ENCODE assay signal across 8 cellular contexts in the genomic region with DNA sequence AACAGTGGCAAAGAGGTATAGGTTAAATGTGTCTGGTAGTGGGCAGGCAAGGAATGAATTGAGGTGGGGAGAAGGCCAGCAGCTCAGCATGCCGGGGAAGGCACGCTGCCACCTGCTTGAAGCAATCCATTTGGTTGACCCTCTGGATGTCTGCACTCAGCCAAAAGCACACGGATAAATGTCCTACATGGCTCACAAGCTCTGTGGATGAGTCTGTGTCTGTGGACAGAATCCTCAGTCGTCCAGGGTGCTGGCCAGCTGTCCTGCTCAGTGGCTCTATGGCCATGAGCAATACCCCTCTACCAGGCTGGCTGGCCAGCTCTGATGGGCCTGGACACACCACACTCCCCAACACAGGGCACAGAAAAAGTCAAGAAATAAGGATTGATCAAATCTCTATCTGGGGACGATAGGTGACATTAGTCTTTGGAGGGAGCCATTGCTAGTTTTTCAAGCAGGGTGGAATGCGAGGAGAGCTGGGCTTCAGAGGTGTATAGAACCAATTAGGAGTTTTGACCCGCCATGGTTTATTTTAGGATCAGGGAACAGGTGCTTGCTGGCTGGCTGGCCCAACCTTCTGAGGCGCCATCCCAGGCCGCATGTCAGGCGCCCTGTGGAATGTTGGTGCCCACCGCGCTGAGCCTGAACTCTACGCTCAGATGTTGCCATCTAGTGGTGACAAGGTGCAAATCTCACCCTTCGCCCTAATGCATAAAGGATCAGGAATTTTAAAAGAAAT.
DNase-seq lines count a peak whose midpoint lies in the region; ATAC-seq and TF ChIP-seq lines count a peak whose summit lies in the region.

No MANE protein-coding gene starts in this region.

- H3K4me3 ChIP-seq in adrenal gland (no peak overlapping the region), retinal pigment epithelial cell (ENCODE audit: low read length) (no peak overlapping the region)

- TF ChIP-seq CTCF in adrenal gland (IDR thresholded peaks at IDR 0.05) (peak; percentile 66 to 90 (median 86)), retinal pigment epithelial cell (conservative IDR thresholded peaks at IDR 0.05; ENCODE audit: low read depth, low read length) (peak; percentile 80)

- no peaks in the 10 kb centered on the region for H3K4me1 ChIP-seq in adrenal gland (replicated peaks in 1 of 2)

- no peaks in the 10 kb centered on the region for H3K36me3 ChIP-seq in adrenal gland (replicated peaks in 1 of 2)

- no peak overlapping the region for H3K27ac ChIP-seq in adrenal gland

- ATAC-seq in HG02678 (IDR thresholded peaks at IDR 0.05; ENCODE audit: unreplicated experiment): peak; percentile 81
- ATAC-seq in left cardiac atrium: peak; percentile 90 to 91

- WGBS in adrenal gland, 4 donors: 38 to 47% (median 41%) methylated on average over 11 to 14 of the region's 14 CpGs

- H3K9me3 ChIP-seq in adrenal gland (replicated peaks in 1 of 3): no peaks in the 10 kb centered on the region

- TF ChIP-seq POLR2A in adrenal gland (IDR thresholded peaks at IDR 0.05): no peak

- peaks cover 6% of the 10 kb centered on the region for H3K27me3 ChIP-seq in adrenal gland

- DNase-seq in AG08396 (ENCODE audit: low spot score) (peak; percentile 76), GM04504 (ENCODE audit: low read depth) (peak; percentile 52), NCI-H2107 treated with DMSO at 0.1 percent for 48 hours (lab: John Stamatoyannopoulos, UW; ENCODE audit: unreplicated experiment) (peak; percentile 5), adrenal gland (peak; percentile 38 to 74 (median 59)), left cardiac atrium (peak; percentile 67), retinal pigment epithelial cell (ENCODE audit: low read depth) (peak; percentile 10)
- no peak for DNase-seq in activated CD4-positive, CD25-positive, alpha-beta regulatory T cell treated with anti-CD3 and anti-CD28 coated beads, Interleukin-2, amount 50 U/mL, for 72 hours

- intact Hi-C loops in adrenal gland (cut with DNase I): loop anchor here (5.0 to 10.0 kb wide), 2 partner anchors 311 to 324 kb away; no protein-coding TSS in a partner anchor
- intact Hi-C loops in left cardiac atrium (cut with DNase I): loop anchor here (2.0 to 10.0 kb wide), 4 partner anchors 312 to 1166 kb away; a partner anchor contains a TSS
